ENCODE assay signal across 34 cellular contexts in the genomic region with DNA sequence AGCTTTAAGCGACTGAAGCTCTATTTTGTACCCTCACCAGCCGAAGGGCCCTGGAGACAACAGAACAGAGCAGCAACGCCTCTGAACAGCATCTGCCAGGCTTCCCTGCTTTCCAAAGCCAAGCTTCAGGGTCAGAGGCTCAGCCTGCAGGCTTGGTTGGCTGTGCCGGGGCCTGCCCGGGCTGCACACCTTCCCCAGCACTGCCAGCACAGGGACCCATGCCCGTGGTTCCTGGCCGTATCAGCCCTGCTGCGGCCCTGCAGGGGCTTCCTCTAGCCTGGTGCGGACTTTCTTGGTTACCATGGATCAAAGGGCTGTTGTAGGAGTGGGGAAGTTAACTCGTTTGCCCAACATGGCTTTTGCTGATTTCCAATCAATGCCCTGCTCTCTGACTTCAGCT.
"Had no signal": no experiment of that assay in that cellular context is flagged by ENCODE, and none has a peak within 500 bp of the region (broad histone marks: within the 10 kb centered on the region; RNA-seq: fewer than 3 reads in every experiment).

No MANE protein-coding gene starts in this region.

- H3K27me3 ChIP-seq: MG63 had no signal

- H3K9me3 ChIP-seq: MG63 had no signal

- H3K36me3 ChIP-seq: MG63 had no signal

- DNase-seq: Karpas-422, Kasumi-1, MG63, MM.1S, MV-4-11, NCI-H1048, NCI-H1092, NCI-H1092 treated with DMSO at 0.1 percent for 48 hours, NCI-H1105, NCI-H1105 treated with DMSO at 0.1 percent for 48 hours, NCI-H1417, NCI-H1417 treated with DMSO at 0.1 percent for 48 hours, NCI-H1436, NCI-H1436 treated with DMSO at 0.1 percent for 48 hours, NCI-H146, NCI-H1694, NCI-H1694 treated with DMSO at 0.1 percent for 48 hours, NCI-H187, NCI-H187 treated with DMSO at 0.1 percent for 48 hours, NCI-H1930, NCI-H2029, NCI-H2029 treated with DMSO at 0.1 percent for 48 hours, NCI-H2081, NCI-H2081 treated with DMSO at 0.1 percent for 48 hours, NCI-H2107, NCI-H2171, NCI-H2171 treated with DMSO at 0.1 percent for 48 hours, NCI-H2227 treated with DMSO at 0.1 percent for 48 hours, NCI-H226, NCI-H345, NCI-H446, NCI-H446 treated with DMSO at 0.1 percent for 48 hours, NCI-H510A, NCI-H510A treated with DMSO at 0.1 percent for 48 hours had no signal

- H3K4me3 ChIP-seq: MG63 had no signal
